In genomic region chr2:174908284-174908683, GRCh38 we compare ENCODE assay signal across 17 cellular contexts.
A peak's percentile ranks its signal among the peaks of the same experiment; 100 is the strongest.
DNase-seq lines count a peak whose midpoint lies in the region; TF ChIP-seq lines count a peak whose summit lies in the region.
"Had no signal": no experiment of that assay in that cellular context is flagged by ENCODE, and none has a peak within 500 bp of the region (broad histone marks: within the 10 kb centered on the region; RNA-seq: fewer than 3 reads in every experiment).

No MANE protein-coding gene starts in this region.

- no peaks in the 10 kb centered on the region for H3F3A ChIP-seq in GM23248 (ENCODE audit: insufficient read depth)

- H4K20me1 ChIP-seq in Karpas-422 (ENCODE audit: insufficient read depth, low read depth, low read length) (no peaks in the 10 kb centered on the region), GM23248 (ENCODE audit: insufficient read depth) (no peaks in the 10 kb centered on the region)

- no peaks in the 10 kb centered on the region for H3K4me1 Mint-ChIP-seq in nephron progenitor cell

- no peak overlapping the region for H3K27ac ChIP-seq in Karpas-422 (ENCODE audit: low read length)
- peak overlapping the region; percentile 29 for H3K27ac ChIP-seq in cingulate gyrus (ENCODE audit: low read depth, low read length)
- no peak overlapping the region for H3K27ac ChIP-seq in GM23248

- H3K4me1 ChIP-seq in Karpas-422 (ENCODE audit: low read length): no peaks in the 10 kb centered on the region
- no peaks in the 10 kb centered on the region for H3K4me1 ChIP-seq in GM23248 (ENCODE audit: insufficient read depth)
- H3K4me1 ChIP-seq: BE2C had no signal

- H3K36me3 ChIP-seq in Karpas-422 (ENCODE audit: insufficient read depth, low read length): no peaks in the 10 kb centered on the region
- no peaks in the 10 kb centered on the region for H3K36me3 ChIP-seq in GM23248 (ENCODE audit: low read depth)
- H3K36me3 ChIP-seq: BE2C had no signal

- no peaks in the 10 kb centered on the region for H3K27me3 Mint-ChIP-seq in nephron progenitor cell (ENCODE audit: low read depth, poor library complexity)
- H3K27me3 Mint-ChIP-seq: CD4-positive, CD25-positive, alpha-beta regulatory T cell had no signal

- TF ChIP-seq CTCF in nephron progenitor cell (IDR thresholded peaks at IDR 0.05): no peak

- H3K9me2 ChIP-seq in Karpas-422 (replicated peaks; ENCODE audit: insufficient read depth, low read length) (no peaks in the 10 kb centered on the region), GM23248 (ENCODE audit: insufficient read depth) (no peaks in the 10 kb centered on the region)

- H2AFZ ChIP-seq in Karpas-422 (ENCODE audit: low read length) (no peak overlapping the region), GM23248 (no peak overlapping the region)

- H3K79me2 ChIP-seq in Karpas-422 (ENCODE audit: low read length) (no peaks in the 10 kb centered on the region), GM23248 (ENCODE audit: insufficient read depth) (no peaks in the 10 kb centered on the region)

- no peaks in the 10 kb centered on the region for H3K9me3 Mint-ChIP-seq in nephron progenitor cell
- H3K9me3 Mint-ChIP-seq: CD4-positive, CD25-positive, alpha-beta regulatory T cell; CD8-positive, alpha-beta memory T cell had no signal

- peak overlapping the region; percentile 21 for H3K27ac Mint-ChIP-seq in nephron progenitor cell
- H3K27ac Mint-ChIP-seq: CD4-positive, CD25-positive, alpha-beta regulatory T cell had no signal

- no peak overlapping the region for H3K4me3 Mint-ChIP-seq in nephron progenitor cell
- H3K4me3 Mint-ChIP-seq: CD4-positive, CD25-positive, alpha-beta regulatory T cell; CD8-positive, alpha-beta memory T cell had no signal

- peaks cover 61% of the 10 kb centered on the region for H3K36me3 Mint-ChIP-seq in nephron progenitor cell (ENCODE audit: low read depth)
- H3K36me3 Mint-ChIP-seq: CD4-positive, CD25-positive, alpha-beta regulatory T cell had no signal

- in situ Hi-C loops in GM23248 (cut with MboI): no loop called here

- no peak overlapping the region for H3K4me3 ChIP-seq in Karpas-422 (ENCODE audit: low read length)
- H3K4me3 ChIP-seq in GM23248: no peak overlapping the region
- H3K4me3 ChIP-seq: GM12878 had no signal

- H3K9me3 ChIP-seq in Karpas-422 (ENCODE audit: low read length) (no peaks in the 10 kb centered on the region), GM23248 (ENCODE audit: low read depth) (no peaks in the 10 kb centered on the region)
- H3K9me3 ChIP-seq: BE2C had no signal

- no peaks in the 10 kb centered on the region for H3K27me3 ChIP-seq in Karpas-422 (ENCODE audit: low read length)
- no peaks in the 10 kb centered on the region for H3K27me3 ChIP-seq in GM23248 (replicated peaks; ENCODE audit: insufficient read depth)
- H3K27me3 ChIP-seq: BE2C had no signal

- peak; percentile 7 for DNase-seq in Karpas-422
- no peak for DNase-seq in nephron progenitor cell
- no peak for DNase-seq in NCI-H1436 treated with DMSO at 0.1 percent for 48 hours (lab: John Stamatoyannopoulos, UW)
- no peak for DNase-seq in GM23248
- no peak for DNase-seq in SKM-1 (lab: John Stamatoyannopoulos, UW; ENCODE audit: unreplicated experiment)
- DNase-seq: BE2C; C1 segment of cervical spinal cord; CD4-positive, CD25-positive, alpha-beta regulatory T cell; CD8-positive, alpha-beta memory T cell; COR-L47; DMS 273 treated with DMSO at 0.1 percent for 48 hours; DMS53; DND-41; EL; H7 had no signal

- H3K4me2 ChIP-seq in Karpas-422 (ENCODE audit: low read depth, low read length, poor library complexity, severe bottlenecking) (no peak overlapping the region), GM23248 (ENCODE audit: unreplicated experiment) (no peak overlapping the region)

- 91% methylated on average over 3 of the region's 3 CpGs for WGBS in GM23248 (ENCODE audit: low coverage in 1 of 2, low lambda C conversion rate in 2 of 2, missing lambda C conversion rate in 2 of 2), 2 experiments

- H3K9ac ChIP-seq in Karpas-422 (ENCODE audit: low read length): no peak overlapping the region
- H3K9ac ChIP-seq in GM23248: no peak overlapping the region
